14 cellular contexts compared by ENCODE assay signal in the genomic region with DNA sequence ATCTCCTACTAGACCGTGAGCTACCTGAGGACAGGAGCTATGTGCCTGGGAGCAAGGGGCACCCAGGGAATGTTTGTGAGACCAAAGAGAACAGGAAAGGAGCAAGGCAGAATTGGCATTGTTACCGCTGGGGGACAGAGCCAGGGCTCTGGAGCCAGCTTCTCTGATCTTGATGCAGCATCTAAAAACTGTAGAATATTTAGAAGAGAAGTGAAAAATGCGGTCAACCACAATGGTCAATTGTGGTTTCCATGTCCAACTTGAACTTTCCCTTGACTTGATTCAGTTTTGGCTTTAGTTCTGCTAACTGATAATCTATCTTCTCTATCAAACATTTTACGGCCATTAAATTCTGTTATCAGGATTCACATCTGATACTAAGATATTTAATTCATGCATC.
DNase-seq lines count a peak whose midpoint lies in the region; ATAC-seq and TF ChIP-seq lines count a peak whose summit lies in the region.
"Had no signal": no experiment of that assay in that cellular context is flagged by ENCODE, and none has a peak within 500 bp of the region (broad histone marks: within the 10 kb centered on the region; RNA-seq: fewer than 3 reads in every experiment).

No MANE protein-coding gene starts in this region.

- no peak overlapping the region for H3K4me3 Mint-ChIP-seq in stimulated activated effector memory CD8-positive, alpha-beta T cell treated with anti-CD3 and anti-CD28 coated beads, Interleukin-12 subunit alpha, Interleukin-12 subunit beta, amount 100 ng/mL, for 72 hours
- H3K4me3 Mint-ChIP-seq in activated T-cell treated with anti-CD3 and anti-CD28 coated beads, Interleukin-2, amount 50 U/mL, for 72 hours, result no peak overlapping the region
- H3K4me3 Mint-ChIP-seq: HFFc6, immature natural killer cell had no signal

- DNase-seq in GM13976 (ENCODE audit: low spot score) (peak; percentile 6), head of caudate nucleus (no peak), DMS153 treated with DMSO at 0.1 percent for 48 hours (lab: John Stamatoyannopoulos, UW; ENCODE audit: unreplicated experiment) (no peak)
- no peak for DNase-seq in stimulated activated effector memory CD8-positive, alpha-beta T cell treated with anti-CD3 and anti-CD28 coated beads, Interleukin-12 subunit alpha, Interleukin-12 subunit beta, amount 100 ng/mL, for 72 hours (ENCODE audit: low spot score in 2 of 2)
- no peak for DNase-seq in activated T-cell treated with anti-CD3 and anti-CD28 coated beads, Interleukin-2, amount 50 U/mL, for 72 hours
- DNase-seq: activated CD4-positive, alpha-beta T cell treated with anti-CD3 and anti-CD28 coated beads for 1 hour; activated gamma-delta T cell treated with Interleukin-2 at 50 U/mL for 16 hours; GF-D8; HFFc6; immature natural killer cell; NCI-H446 had no signal

- no peaks in the 10 kb centered on the region for H3K27me3 Mint-ChIP-seq in activated T-cell treated with anti-CD3 and anti-CD28 coated beads, Interleukin-2, amount 50 U/mL, for 72 hours (ENCODE audit: low read depth)

- intact Hi-C loops in head of caudate nucleus (cut with DNase I), result no loop called here

- TF ChIP-seq CTCF in GM13976 (IDR thresholded peaks at IDR 0.05; ENCODE audit: borderline replicate concordance, control extremely low read depth, extremely low read depth, insufficient read depth, missing control alignments), result no peak

- in situ Hi-C loops in GM13976 (cut with MboI; ENCODE audit: low sequenced_read_pairs, unreplicated experiment), result no loop called here

- no peaks in the 10 kb centered on the region for H3K4me1 Mint-ChIP-seq in stimulated activated effector memory CD8-positive, alpha-beta T cell treated with anti-CD3 and anti-CD28 coated beads, Interleukin-12 subunit alpha, Interleukin-12 subunit beta, amount 100 ng/mL, for 72 hours
- no peaks in the 10 kb centered on the region for H3K4me1 Mint-ChIP-seq in activated T-cell treated with anti-CD3 and anti-CD28 coated beads, Interleukin-2, amount 50 U/mL, for 72 hours (ENCODE audit: low read depth)
- H3K4me1 Mint-ChIP-seq: immature natural killer cell had no signal

- peaks cover 5% of the 10 kb centered on the region for H3K9me3 Mint-ChIP-seq in stimulated activated effector memory CD8-positive, alpha-beta T cell treated with anti-CD3 and anti-CD28 coated beads, Interleukin-12 subunit alpha, Interleukin-12 subunit beta, amount 100 ng/mL, for 72 hours
- peaks cover 0 to 1% of the 10 kb centered on the region in 2 donors for H3K9me3 Mint-ChIP-seq in activated T-cell treated with anti-CD3 and anti-CD28 coated beads, Interleukin-2, amount 50 U/mL, for 72 hours
- H3K9me3 Mint-ChIP-seq: HFFc6 had no signal

- no peaks in the 10 kb centered on the region for H3K36me3 Mint-ChIP-seq in stimulated activated effector memory CD8-positive, alpha-beta T cell treated with anti-CD3 and anti-CD28 coated beads, Interleukin-12 subunit alpha, Interleukin-12 subunit beta, amount 100 ng/mL, for 72 hours
- peaks cover 0 to 1% of the 10 kb centered on the region in 2 donors for H3K36me3 Mint-ChIP-seq in activated T-cell treated with anti-CD3 and anti-CD28 coated beads, Interleukin-2, amount 50 U/mL, for 72 hours (ENCODE audit: insufficient read depth in 2 of 2)

- ATAC-seq in GM19452 (IDR thresholded peaks at IDR 0.05; ENCODE audit: unreplicated experiment) (peak; percentile 78), HG02798 (IDR thresholded peaks at IDR 0.05; ENCODE audit: poor library complexity, unreplicated experiment) (peak; percentile 79), HG03575 (IDR thresholded peaks at IDR 0.05; ENCODE audit: extremely low read depth, insufficient number of reproducible peaks, low FRiP score, unreplicated experiment) (peak; percentile 71)
- no peak for ATAC-seq in stimulated activated effector memory CD8-positive, alpha-beta T cell treated with anti-CD3 and anti-CD28 coated beads, Interleukin-12 subunit alpha, Interleukin-12 subunit beta, amount 100 ng/mL, for 72 hours
- no peak for ATAC-seq in activated T-cell treated with anti-CD3 and anti-CD28 coated beads, Interleukin-2, amount 50 U/mL, for 72 hours (replicated peaks in 1 of 2)

- no peak overlapping the region for H3K27ac Mint-ChIP-seq in stimulated activated effector memory CD8-positive, alpha-beta T cell treated with anti-CD3 and anti-CD28 coated beads, Interleukin-12 subunit alpha, Interleukin-12 subunit beta, amount 100 ng/mL, for 72 hours
- no peak overlapping the region for H3K27ac Mint-ChIP-seq in activated T-cell treated with anti-CD3 and anti-CD28 coated beads, Interleukin-2, amount 50 U/mL, for 72 hours
- H3K27ac Mint-ChIP-seq: HFFc6, immature natural killer cell had no signal

Comparison
In these comparisons a context has a peak if more than half of its experiments do, and no peak if none do; other contexts are left out.
1. ATAC-seq: peak in GM19452 (single experiment), HG02798 (single experiment) and HG03575 (single experiment); none in stimulated activated effector memory CD8-positive, alpha-beta T cell treated with anti-CD3 and anti-CD28 coated beads, Interleukin-12 subunit alpha, Interleukin-12 subunit beta, amount 100 ng/mL, for 72 hours (single experiment) and activated T-cell treated with anti-CD3 and anti-CD28 coated beads, Interleukin-2, amount 50 U/mL, for 72 hours (0 of 2).